18 cellular contexts compared by ENCODE assay signal in the genomic region with DNA sequence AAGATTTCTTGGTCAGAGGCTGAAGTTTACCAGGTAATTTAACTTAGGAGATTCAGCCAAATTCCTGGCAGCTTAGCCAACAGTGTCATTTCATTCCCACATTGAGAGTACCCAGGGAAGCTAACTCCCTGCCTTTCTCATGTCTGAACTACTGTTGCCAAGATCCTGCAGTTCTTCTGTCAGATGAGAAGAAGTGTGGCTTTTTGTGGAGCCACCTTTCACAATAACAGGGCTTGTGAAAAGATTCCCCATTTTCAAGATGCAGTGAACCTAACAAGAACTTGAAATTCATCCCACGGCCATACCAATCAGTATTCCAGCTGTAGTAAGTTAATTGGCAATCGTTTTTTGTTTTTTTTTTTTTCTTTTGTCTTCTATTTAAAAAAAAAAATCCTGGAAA.
"Had no signal": no experiment of that assay in that cellular context is flagged by ENCODE, and none has a peak within 500 bp of the region (broad histone marks: within the 10 kb centered on the region; RNA-seq: fewer than 3 reads in every experiment).

No MANE protein-coding gene starts in this region.

- H3K4me3 Mint-ChIP-seq: activated naive CD8-positive, alpha-beta T cell; T-helper 2 cell treated with Interferon-gamma antibody and Interleukin-4, amounts not matched to agents 5 μg/mL and 100 μg/mL, for 36 hours had no signal

- H3K27ac ChIP-seq: cardiac muscle cell, coronary artery, left ventricle myocardium inferior, parathyroid adenoma, right atrium auricular region had no signal

- H3K9me3 Mint-ChIP-seq: T-helper 2 cell treated with Interferon-gamma antibody and Interleukin-4, amounts not matched to agents 5 μg/mL and 100 μg/mL, for 36 hours had no signal

- H2AFZ ChIP-seq: parathyroid adenoma had no signal

- H3K27me3 ChIP-seq: cardiac muscle cell, right atrium auricular region had no signal

- H3K4me3 ChIP-seq: cardiac muscle cell, coronary artery, left ventricle myocardium inferior, right atrium auricular region had no signal

- H3K79me2 ChIP-seq: parathyroid adenoma had no signal

- H3K36me3 ChIP-seq: cardiac muscle cell, left ventricle myocardium inferior, right atrium auricular region had no signal

- H3K9me3 ChIP-seq: left ventricle myocardium inferior, right atrium auricular region had no signal

- H3K27ac Mint-ChIP-seq: activated naive CD8-positive, alpha-beta T cell; T-helper 2 cell treated with Interferon-gamma antibody and Interleukin-4, amounts not matched to agents 5 μg/mL and 100 μg/mL, for 36 hours had no signal

- DNase-seq: activated CD4-positive, alpha-beta T cell treated with anti-CD3 and anti-CD28 coated beads for 1 hour; activated CD4-positive, alpha-beta T cell treated with anti-CD3 and anti-CD28 coated beads, Interleukin-2, amount 50 U/mL, for 48 hours; activated gamma-delta T cell; activated T-cell treated with anti-CD3 and anti-CD28 coated beads, Interleukin-2, amount 50 U/mL, for 48 hours; effector CD8-positive, alpha-beta T cell; glutamatergic neuron; left ventricle myocardium inferior; mesendoderm; SHP77 treated with DMSO at 0.1 percent for 48 hours; stimulated activated CD4-positive, alpha-beta T cell treated with anti-CD3 and anti-CD28 coated beads, Interleukin-1b, Interleukin-23, amount 100 ng/mL, for 48 hours; stimulated activated naive CD4-positive, alpha-beta T cell; trophoblast cell had no signal

- H3K4me1 ChIP-seq: left ventricle myocardium inferior, parathyroid adenoma, right atrium auricular region had no signal

- H3K9ac ChIP-seq: parathyroid adenoma had no signal

- H3K27me3 Mint-ChIP-seq: activated naive CD8-positive, alpha-beta T cell had no signal
